ENCODE assay signal across 11 cellular contexts in genomic region chr7:24318326-24318725, GRCh38. TPM values are rescaled to one million over a fixed set of nuclear protein-coding genes. Genes with fewer than 3 reads are reported as not detected.
DNase-seq lines count a peak whose midpoint lies in the region; ATAC-seq and TF ChIP-seq lines count a peak whose summit lies in the region.
"Had no signal": no experiment of that assay in that cellular context is flagged by ENCODE, and none has a peak within 500 bp of the region (broad histone marks: within the 10 kb centered on the region; RNA-seq: fewer than 3 reads in every experiment).

No MANE protein-coding gene starts in this region.

- no peak for ATAC-seq in HG02759 (IDR thresholded peaks at IDR 0.05; ENCODE audit: unreplicated experiment)
- no peak for ATAC-seq in GM18517 (IDR thresholded peaks at IDR 0.05; ENCODE audit: unreplicated experiment)

- no peaks in the 10 kb centered on the region for H3K4me1 ChIP-seq in endodermal cell (ENCODE audit: control insufficient read depth, insufficient read depth, low read length)

- peaks cover 9% of the 10 kb centered on the region for H3K4me1 Mint-ChIP-seq in endodermal cell

- no peaks in the 10 kb centered on the region for H3K27me3 ChIP-seq in endodermal cell (ENCODE audit: control insufficient read depth, insufficient read depth, low read length, poor library complexity, severe bottlenecking)

- H3K4me3 ChIP-seq in endodermal cell (ENCODE audit: low read length) = no peak overlapping the region

- H3K27ac Mint-ChIP-seq in endodermal cell = no peak overlapping the region

- DNase-seq in NCI-H748 (lab: John Stamatoyannopoulos, UW; ENCODE audit: unreplicated experiment) = peak; percentile 14
- no peak for DNase-seq in NCI-H748 treated with DMSO at 0.1 percent for 48 hours (lab: John Stamatoyannopoulos, UW)
- DNase-seq in NCI-H1694 treated with DMSO at 0.1 percent for 48 hours (lab: John Stamatoyannopoulos, UW) = peak; percentile 34
- peak; percentile 77 for DNase-seq in endodermal cell
- peak; percentile 19 for DNase-seq in renal cortical epithelial cell (ENCODE audit: low read depth)
- no peak for DNase-seq in SKM-1 (lab: John Stamatoyannopoulos, UW; ENCODE audit: unreplicated experiment)
- DNase-seq: activated CD4-positive, alpha-beta T cell treated with anti-CD3 and anti-CD28 coated beads for 4 hours; stimulated activated CD4-positive, alpha-beta T cell treated with anti-CD3 and anti-CD28 coated beads, Interleukin-2, amount 100 ng/mL, for 48 hours had no signal

- H3K27ac ChIP-seq in endodermal cell (ENCODE audit: low read depth, low read length) = no peak overlapping the region

- H3K27me3 Mint-ChIP-seq in endodermal cell (ENCODE audit: insufficient read depth) = no peaks in the 10 kb centered on the region

- no peak overlapping the region for H3K9ac ChIP-seq in endodermal cell (ENCODE audit: extremely low read depth, low read length, poor library complexity, severe bottlenecking)

- H3K9me3 ChIP-seq in endodermal cell (ENCODE audit: control insufficient read depth, low read length) = no peaks in the 10 kb centered on the region

- peak; percentile 85 for TF ChIP-seq CTCF in endodermal cell (conservative IDR thresholded peaks at IDR 0.05)

- no peaks in the 10 kb centered on the region for H3K36me3 ChIP-seq in endodermal cell (ENCODE audit: control insufficient read depth, insufficient read depth, low read length)

- no peaks in the 10 kb centered on the region for H3K36me3 Mint-ChIP-seq in endodermal cell (ENCODE audit: low read depth)

- WGBS in endodermal cell (ENCODE audit: insufficient coverage in 1 of 2, insufficient read length in 1 of 2), 2 experiments = 71 to 79% methylated on average over 6 of the region's 6 CpGs

- no peak overlapping the region for H3K4me3 Mint-ChIP-seq in endodermal cell

- H3K9me3 Mint-ChIP-seq in endodermal cell = no peaks in the 10 kb centered on the region

RNA-seq across cellular contexts. Expression of gene NPY, which starts 34.3 kb away (rescaled TPM):
- total RNA-seq in endodermal cell (not detected), renal cortical epithelial cell (not detected in 2 replicates)
- 5.2 TPM for polyA plus RNA-seq in endodermal cell (2013, experiment 1 of 2)
- polyA plus RNA-seq in endodermal cell (2013, experiment 2 of 2) = 4.7 TPM
- total RNA-seq: fibroblast of lung had no signal
- polyA plus RNA-seq: fibroblast of lung had no signal

Comparison
In these comparisons a context has a peak if more than half of its experiments do, and no peak if none do; other contexts are left out.
1. DNase-seq: peak in NCI-H748 (single experiment), NCI-H1694 treated with DMSO at 0.1 percent for 48 hours (single experiment), endodermal cell (single experiment) and renal cortical epithelial cell (single experiment); none in NCI-H748 treated with DMSO at 0.1 percent for 48 hours (single experiment) and SKM-1 (single experiment).